In the genomic region with DNA sequence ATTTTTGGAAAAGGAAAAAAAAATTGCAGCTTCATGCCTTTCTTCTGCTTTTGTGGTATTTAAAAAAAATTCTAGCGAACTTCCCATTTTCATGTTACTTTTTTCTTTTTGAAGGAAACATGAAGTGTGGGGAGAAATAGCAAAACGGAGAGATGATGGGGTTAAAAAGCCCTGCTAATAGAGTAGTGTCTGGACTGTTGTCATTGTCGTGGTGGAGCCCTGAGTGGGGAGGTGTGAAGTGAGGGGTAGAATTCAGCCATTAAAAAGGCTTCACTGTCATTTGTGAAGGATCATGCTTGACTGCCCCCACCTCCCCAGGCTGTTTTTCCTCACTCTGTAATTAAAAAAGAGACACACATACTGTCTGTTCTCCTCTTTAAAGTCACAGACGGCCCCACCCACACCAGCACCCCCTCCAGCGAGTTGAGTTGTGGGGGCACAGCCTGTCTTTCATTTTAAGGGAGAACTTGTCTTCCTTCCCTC, we compare ENCODE assay signal across 12 cellular contexts.
DNase-seq lines count a peak whose midpoint lies in the region; ATAC-seq and TF ChIP-seq lines count a peak whose summit lies in the region.
"Had no signal": no experiment of that assay in that cellular context is flagged by ENCODE, and none has a peak within 500 bp of the region (broad histone marks: within the 10 kb centered on the region; RNA-seq: fewer than 3 reads in every experiment).

No MANE protein-coding gene starts in this region.

- no peak overlapping the region for H3K27ac Mint-ChIP-seq in WTC11
- H3K27ac Mint-ChIP-seq: stimulated activated naive CD8-positive, alpha-beta T cell treated with anti-CD3 and anti-CD28 coated beads, Interleukin-15, Interleukin-2, amounts not matched to agents 100 ng/mL and 50 ng/mL, for 24 hours had no signal

- H3K9me3 ChIP-seq in esophagus (ENCODE audit: control insufficient read depth in 2 of 2, insufficient read depth in 1 of 2, low read depth in 1 of 2, low read length in 1 of 2): no peaks in the 10 kb centered on the region
- no peaks in the 10 kb centered on the region for H3K9me3 ChIP-seq in gastrocnemius medialis

- H3K4me1 ChIP-seq in esophagus (ENCODE audit: control insufficient read depth in 2 of 2, insufficient read depth in 2 of 2, low read length in 1 of 2) (no peaks in the 10 kb centered on the region), gastrocnemius medialis (peaks cover 33 to 43% of the 10 kb centered on the region in 2 donors)

- H3K9me3 Mint-ChIP-seq in WTC11: no peaks in the 10 kb centered on the region
- H3K9me3 Mint-ChIP-seq: stimulated activated naive CD8-positive, alpha-beta T cell treated with anti-CD3 and anti-CD28 coated beads, Interleukin-15, Interleukin-2, amounts not matched to agents 100 ng/mL and 50 ng/mL, for 24 hours had no signal

- no peak for TF ChIP-seq CTCF in gastrocnemius medialis (IDR thresholded peaks at IDR 0.05 in 4 of 5, conservative IDR thresholded peaks at IDR 0.05 in 1 of 5)
- TF ChIP-seq CTCF in WTC11 (IDR thresholded peaks at IDR 0.05): no peak

- in situ Hi-C loops in gastrocnemius medialis (cut with MboI; ENCODE audit: low sequenced_read_pairs in 4 of 4): no loop called here

- intact Hi-C loops in gastrocnemius medialis (cut with DNase I; ENCODE audit: low total_unique reads): loop anchor here (10.0 kb wide), 1 partner anchor 580 kb away; no protein-coding TSS in a partner anchor

- 46 to 50% methylated on average over 5 of the region's 5 CpGs for WGBS in esophagus, 2 donors

- no peaks in the 10 kb centered on the region for H3K36me3 ChIP-seq in esophagus (ENCODE audit: control insufficient read depth in 2 of 2, insufficient read depth in 2 of 2, low read length in 1 of 2)
- no peaks in the 10 kb centered on the region for H3K36me3 ChIP-seq in gastrocnemius medialis

- CTCF ChIA-PET in WTC11 (lab: Charles Lee): interaction anchor here (0.7 to 1.5 kb wide), 4 partner anchors 11 to 605 kb away, joined by 3 read pairs; no protein-coding TSS in a partner anchor

- peaks cover 6% of the 10 kb centered on the region for H3K27me3 Mint-ChIP-seq in WTC11 (ENCODE audit: low read depth)

- POLR2A ChIA-PET in WTC11 (lab: Charles Lee): no interaction called here

- DNase-seq in NAMALWA (ENCODE audit: low spot score) (peak; percentile 52), gastrocnemius medialis (no peak), left lobe of liver (ENCODE audit: low spot score) (no peak), WTC11 (ENCODE audit: low spot score) (no peak), NCI-H1048 (lab: John Stamatoyannopoulos, UW) (no peak)
- DNase-seq in activated CD4-positive, CD25-positive, alpha-beta regulatory T cell treated with anti-CD3 and anti-CD28 coated beads, Interleukin-2, amount 50 U/mL, for 72 hours: no peak
- DNase-seq: activated CD4-positive, alpha-beta T cell treated with anti-CD3 and anti-CD28 coated beads for 4 hours; NCI-H345 had no signal

- ATAC-seq in GM19463 (IDR thresholded peaks at IDR 0.05; ENCODE audit: unreplicated experiment) (peak; percentile 14), gastrocnemius medialis (no peak), left lobe of liver (no peak), WTC11 (no peak)

- no peaks in the 10 kb centered on the region for H3K36me3 Mint-ChIP-seq in WTC11

- no peaks in the 10 kb centered on the region for H3K27me3 ChIP-seq in esophagus (ENCODE audit: control insufficient read depth in 1 of 2, insufficient read depth in 2 of 2, low read length in 2 of 2)
- H3K27me3 ChIP-seq in gastrocnemius medialis: no peaks in the 10 kb centered on the region
- H3K27me3 ChIP-seq: hepatocyte had no signal

- no peak for TF ChIP-seq POLR2A in gastrocnemius medialis (IDR thresholded peaks at IDR 0.05)

- H3K4me3 ChIP-seq in esophagus (ENCODE audit: low read depth in 1 of 2, low read length in 2 of 2) (no peak overlapping the region), gastrocnemius medialis (no peak overlapping the region)
- H3K4me3 ChIP-seq: hepatocyte had no signal

- H3K4me3 Mint-ChIP-seq in WTC11: no peak overlapping the region
- H3K4me3 Mint-ChIP-seq: stimulated activated naive CD8-positive, alpha-beta T cell treated with anti-CD3 and anti-CD28 coated beads, Interleukin-15, Interleukin-2, amounts not matched to agents 100 ng/mL and 50 ng/mL, for 24 hours had no signal

- H3K4me1 Mint-ChIP-seq in WTC11: peaks cover 18% of the 10 kb centered on the region

- H3K27ac ChIP-seq in esophagus (ENCODE audit: low read depth in 2 of 2, low read length in 1 of 2) (peak overlapping the region; percentile 21 to 63), gastrocnemius medialis (peak overlapping the region; percentile 76 to 87 (median 80))

TF ChIP-seq in WTC11, 78 proteins besides CTCF, POLR2A, EP300 and RAD21:
- TF ChIP-seq GTF2I (CRISPR knock-in tag; conservative IDR thresholded peaks at IDR 0.05): no peak
- TF ChIP-seq JUN (CRISPR knock-in tag; IDR thresholded peaks at IDR 0.05): no peak
- TF ChIP-seq ESRRA (CRISPR knock-in tag; IDR thresholded peaks at IDR 0.05; ENCODE audit: borderline replicate concordance): no peak
- TF ChIP-seq, protein P1, sequence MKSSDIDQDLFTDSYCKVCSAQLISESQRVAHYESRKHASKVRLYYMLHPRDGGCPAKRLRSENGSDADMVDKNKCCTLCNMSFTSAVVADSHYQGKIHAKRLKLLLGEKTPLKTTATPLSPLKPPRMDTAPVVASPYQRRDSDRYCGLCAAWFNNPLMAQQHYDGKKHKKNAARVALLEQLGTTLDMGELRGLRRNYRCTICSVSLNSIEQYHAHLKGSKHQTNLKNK (CRISPR knock-in tag; IDR thresholded peaks at IDR 0.05): no peak
- TF ChIP-seq SOX15 (CRISPR knock-in tag; IDR thresholded peaks at IDR 0.05): no peak
- TF ChIP-seq IRF2 (CRISPR knock-in tag; IDR thresholded peaks at IDR 0.05; ENCODE audit: borderline replicate concordance, low read depth): no peak
- no peak for TF ChIP-seq EMX1 (CRISPR knock-in tag; IDR thresholded peaks at IDR 0.05)
- TF ChIP-seq TP53 (CRISPR knock-in tag; IDR thresholded peaks at IDR 0.05): no peak
- no peak for TF ChIP-seq HMGA2 (CRISPR knock-in tag; IDR thresholded peaks at IDR 0.05)
- TF ChIP-seq MYBL2 (CRISPR knock-in tag; IDR thresholded peaks at IDR 0.05): no peak
- TF ChIP-seq, protein P2, sequence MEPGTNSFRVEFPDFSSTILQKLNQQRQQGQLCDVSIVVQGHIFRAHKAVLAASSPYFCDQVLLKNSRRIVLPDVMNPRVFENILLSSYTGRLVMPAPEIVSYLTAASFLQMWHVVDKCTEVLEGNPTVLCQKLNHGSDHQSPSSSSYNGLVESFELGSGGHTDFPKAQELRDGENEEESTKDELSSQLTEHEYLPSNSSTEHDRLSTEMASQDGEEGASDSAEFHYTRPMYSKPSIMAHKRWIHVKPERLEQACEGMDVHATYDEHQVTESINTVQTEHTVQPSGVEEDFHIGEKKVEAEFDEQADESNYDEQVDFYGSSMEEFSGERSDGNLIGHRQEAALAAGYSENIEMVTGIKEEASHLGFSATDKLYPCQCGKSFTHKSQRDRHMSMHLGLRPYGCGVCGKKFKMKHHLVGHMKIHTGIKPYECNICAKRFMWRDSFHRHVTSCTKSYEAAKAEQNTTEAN (CRISPR knock-in tag; IDR thresholded peaks at IDR 0.05): no peak
- no peak for TF ChIP-seq SP1 (CRISPR knock-in tag; conservative IDR thresholded peaks at IDR 0.05)
- no peak for TF ChIP-seq TEAD1 (CRISPR knock-in tag; IDR thresholded peaks at IDR 0.05)
- TF ChIP-seq ZNF423 (CRISPR knock-in tag; IDR thresholded peaks at IDR 0.05): no peak
- TF ChIP-seq ATF1 (CRISPR knock-in tag; IDR thresholded peaks at IDR 0.05): no peak
- no peak for TF ChIP-seq OVOL2 (CRISPR knock-in tag; IDR thresholded peaks at IDR 0.05; ENCODE audit: borderline replicate concordance)
- TF ChIP-seq, protein P3, sequence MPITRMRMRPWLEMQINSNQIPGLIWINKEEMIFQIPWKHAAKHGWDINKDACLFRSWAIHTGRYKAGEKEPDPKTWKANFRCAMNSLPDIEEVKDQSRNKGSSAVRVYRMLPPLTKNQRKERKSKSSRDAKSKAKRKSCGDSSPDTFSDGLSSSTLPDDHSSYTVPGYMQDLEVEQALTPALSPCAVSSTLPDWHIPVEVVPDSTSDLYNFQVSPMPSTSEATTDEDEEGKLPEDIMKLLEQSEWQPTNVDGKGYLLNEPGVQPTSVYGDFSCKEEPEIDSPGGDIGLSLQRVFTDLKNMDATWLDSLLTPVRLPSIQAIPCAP (CRISPR knock-in tag; IDR thresholded peaks at IDR 0.05): no peak
- no peak for TF ChIP-seq TCF7 (CRISPR knock-in tag; IDR thresholded peaks at IDR 0.05; ENCODE audit: low read depth)
